Comparison of ENCODE assay signal across 8 cellular contexts in the genomic region with DNA sequence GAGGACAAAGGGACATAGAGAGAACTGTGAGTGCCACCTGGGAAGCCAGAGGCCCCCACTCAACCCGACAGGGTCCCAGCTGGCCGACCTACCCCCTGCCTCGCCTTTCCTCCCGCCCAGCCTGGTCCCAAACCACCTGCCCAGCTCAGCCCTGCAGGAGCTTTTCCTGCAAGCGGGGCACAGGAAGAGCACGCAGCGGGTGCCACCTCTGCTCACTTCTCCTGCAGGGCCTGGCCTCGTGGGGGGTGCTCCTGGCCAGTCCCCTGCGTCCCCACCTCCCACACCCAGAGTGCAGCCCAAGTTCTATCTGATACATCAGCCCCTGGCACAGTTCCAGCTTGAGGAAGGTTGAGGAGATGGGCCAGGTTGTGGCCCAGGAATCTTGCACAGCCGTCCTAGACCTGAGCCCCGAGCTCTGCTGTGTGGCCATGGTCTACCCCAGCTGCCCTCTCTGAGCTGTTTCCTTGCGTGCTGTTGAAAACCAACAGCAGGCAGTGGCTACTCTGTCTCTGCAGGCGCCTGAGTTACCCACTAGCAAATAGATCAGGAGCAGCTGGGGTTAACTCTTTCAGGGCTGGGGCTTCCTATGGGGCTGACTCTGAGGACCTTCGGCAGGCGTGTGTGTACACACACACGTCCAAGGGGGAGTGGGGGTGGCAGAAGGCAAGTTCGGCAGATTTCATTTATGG. TPM values are rescaled to one million over a fixed set of nuclear protein-coding genes. Genes with fewer than 3 reads are reported as not detected.
DNase-seq lines count a peak whose midpoint lies in the region; ATAC-seq, FAIRE-seq and TF ChIP-seq lines count a peak whose summit lies in the region.

No MANE protein-coding gene starts in this region.

- WGBS in K562 (ENCODE audit: insufficient coverage, low coverage, missing lambda C conversion rate): 12% methylated on average over 11 of the region's 17 CpGs

- H3K27me3 Mint-ChIP-seq in nephron (ENCODE audit: low read depth): no peaks in the 10 kb centered on the region

- peaks cover 7% of the 10 kb centered on the region; the same call in 1 of the 2 replicates for H4K20me1 ChIP-seq in K562 (replicated peaks; ENCODE audit: control insufficient read depth, insufficient read depth, low read length)

- H3K4me3 ChIP-seq in K562: peak overlapping the region; percentile 86

- POLR2A ChIA-PET in K562 (lab: Yijun Ruan, JAX): interaction anchor here (1.0 to 1.9 kb wide), 5 partner anchors 9 to 200 kb away, joined by 3 to 25 read pairs (median 4); no protein-coding TSS in a partner anchor

- peaks cover 67% of the 10 kb centered on the region for H3K36me3 ChIP-seq in K562 (ENCODE audit: control insufficient read depth, insufficient read depth, low read length)

- H2AFZ ChIP-seq in K562 (ENCODE audit: low read depth, low read length): no peak overlapping the region

- CTCF ChIA-PET in K562 (lab: Yijun Ruan, JAX; ENCODE audit: low intra/inter-chr PET ratio): no interaction called here

- H3K4me1 ChIP-seq in K562 (replicated peaks in 1 of 2; ENCODE audit: control insufficient read depth in 2 of 2, insufficient read depth in 2 of 2, low read length in 2 of 2): peaks cover 17 to 54% of the 10 kb centered on the region in 2 experiments

- peaks cover 34% of the 10 kb centered on the region for H3K79me2 ChIP-seq in K562 (ENCODE audit: control insufficient read depth, insufficient read depth, low read length)

- H3K27ac ChIP-seq in C4-2B (peak overlapping the region; percentile 92), K562 (ENCODE audit: extremely low read depth, low read depth, low read length) (peak overlapping the region; percentile 88)

- H3K27ac Mint-ChIP-seq in nephron: peak overlapping the region; percentile 14 to 59 (median 49)

- no peaks in the 10 kb centered on the region for H3K27me3 ChIP-seq in K562 (ENCODE audit: control insufficient read depth in 2 of 2, insufficient read depth in 2 of 2, low read length in 2 of 2)

- DNase-seq in K562 (ENCODE audit: extremely low read depth in 1 of 4, low spot score in 3 of 4) (peak; percentile 57 to 76 (median 61)), NCI-H2107 (lab: John Stamatoyannopoulos, UW) (no peak), DMS79 (lab: John Stamatoyannopoulos, UW) (no peak), putamen (ENCODE audit: low spot score) (no peak), GM19240 (ENCODE audit: insufficient read length, low spot score) (no peak)

- peak overlapping the region; percentile 88 for H3K4me2 ChIP-seq in K562 (ENCODE audit: insufficient read depth, low read length)

- TF ChIP-seq EP300 in Ishikawa (IDR thresholded peaks at IDR 0.05; ENCODE audit: borderline replicate concordance): peak; percentile 77
- TF ChIP-seq EP300 in K562 (IDR thresholded peaks at IDR 0.05; ENCODE audit: low read length): no peak

- intact Hi-C loops in K562 (cut with micrococcal nuclease): no loop called here

- ATAC-seq in K562: peak; percentile 6

- no TSS peak for BruUV-seq in K562 (replicated peaks; lab: Mats Ljungman, UMichigan)

- peak; percentile 59 for FAIRE-seq in K562 (lab: Jason Lieb, UNC)

- peaks cover 51% of the 10 kb centered on the region for H3K4me1 Mint-ChIP-seq in nephron

- TF ChIP-seq RAD21 in Ishikawa (IDR thresholded peaks at IDR 0.05; ENCODE audit: low read depth) (peak; percentile 6; the same call in 1 of the 2 replicates), K562 (CRISPR knock-in tag; conservative IDR thresholded peaks at IDR 0.05 in 1 of 2, IDR thresholded peaks at IDR 0.05 in 1 of 2) (no peak)

- no peaks in the 10 kb centered on the region for H3K9me3 Mint-ChIP-seq in nephron

- TF ChIP-seq CTCF in C4-2B (conservative IDR thresholded peaks at IDR 0.05): no peak
- 0 out of 6 replicates have a peak, but pooled peaks of 1 of the 3 experiments have one; percentile 2 for TF ChIP-seq CTCF in K562 (IDR thresholded peaks at IDR 0.05 in 2 of 3, conservative IDR thresholded peaks at IDR 0.05 in 1 of 3; ENCODE audit: insufficient read depth in 2 of 3, low read depth in 1 of 3, low read length in 3 of 3)
- TF ChIP-seq CTCF in nephron (IDR thresholded peaks at IDR 0.05; ENCODE audit: unreplicated experiment in 3 of 3): no peak

- H3K4me3 Mint-ChIP-seq in nephron: peak overlapping the region; percentile 86 to 93 (median 89)

- no peak for TF ChIP-seq POLR2A in K562 (conservative IDR thresholded peaks at IDR 0.05)

- peak overlapping the region; percentile 89 to 99 for H3K9ac ChIP-seq in K562 (ENCODE audit: insufficient read depth in 1 of 2, low read depth in 2 of 2, low read length in 2 of 2)

- peaks cover 5% of the 10 kb centered on the region for H3K9me1 ChIP-seq in K562 (ENCODE audit: control insufficient read depth, insufficient read depth, low read length)

- H3K9me3 ChIP-seq in K562 (replicated peaks; ENCODE audit: control insufficient read depth, insufficient read depth, low read depth, low read length): no peaks in the 10 kb centered on the region

- peaks cover 3% of the 10 kb centered on the region for H3K36me3 Mint-ChIP-seq in nephron (ENCODE audit: low read depth)

- in situ Hi-C loops in K562 (cut with MboI): no loop called here

RNA-seq across cellular contexts. Expression of a gene that starts 1.7 kb away (rescaled TPM):
- total RNA-seq in K562 (2011; cell fraction: chromatin; rRNA removed; ENCODE audit: low replicate concordance): 164 and 323 TPM in 2 replicates
- total RNA-seq in K562 (2011; cell fraction: nucleolus; rRNA removed): 194 and 203 TPM in 2 replicates
- total RNA-seq in K562 (2011; cell fraction: nucleoplasm; rRNA removed): 200 and 230 TPM in 2 replicates
- 52.0 and 74.0 TPM in 2 replicates for total RNA-seq in K562 (2014; rRNA removed)
- total RNA-seq in K562 (2014; rRNA removed; fragmentation: Illumina TruSeq; extraction: Trizol): 16.0 and 17.8 TPM in 2 replicates
- 31.5 and 36.5 TPM in 2 replicates for total RNA-seq in K562 (2015; rRNA removed; fragmentation: Illumina TruSeq; extraction: Trizol)
- total RNA-seq in K562 (2021): 57.1 and 57.8 TPM in 2 replicates
- 25.6 and 32.7 TPM in 2 replicates for polyA plus RNA-seq in K562 (2011; rRNA removed)
- polyA plus RNA-seq in K562 (2011; cell fraction: cytosol; rRNA removed): 33.9 and 111 TPM in 2 replicates
- 181 and 337 TPM in 2 replicates for polyA plus RNA-seq in K562 (2011; cell fraction: nucleus; rRNA removed)
- 35.0 and 54.7 TPM in 2 replicates for polyA plus RNA-seq in K562 (2012)
- polyA plus RNA-seq in K562 (2014; fragmentation: Illumina TruSeq; extraction: Trizol): 35.8 and 37.6 TPM in 2 replicates
- 1 to 10 TPM in 1 of 2 experiments, under 1 TPM in 1; 0.94 to 1.9 TPM for polyA plus RNA-seq in K562 (2014; fragmentation: Nextera tagmentation; extraction: Ambion mirVana)
- 63.3 and 67.6 TPM in 2 replicates for polyA plus RNA-seq in K562 (2014; rRNA removed)
- 21.3 and 27.3 TPM in 2 replicates for polyA minus RNA-seq in K562 (2011; rRNA and poly(A)+ RNA removed)
- 12.6 and 18.7 TPM in 2 replicates for polyA minus RNA-seq in K562 (2011; cell fraction: cytosol; rRNA and poly(A)+ RNA removed)
- polyA minus RNA-seq in K562 (2011; cell fraction: nucleus; rRNA and poly(A)+ RNA removed): 66.9 and 76.9 TPM in 2 replicates

RNA-seq across cellular contexts. Expression of a gene that starts 5.8 kb away (rescaled TPM):
- not detected in 2 replicates for total RNA-seq in K562 (2011; cell fraction: chromatin; rRNA removed; ENCODE audit: low replicate concordance)
- 0.33 TPM in 1 of 2 replicates, not detected in the other for total RNA-seq in K562 (2011; cell fraction: nucleolus; rRNA removed)
- total RNA-seq in K562 (2011; cell fraction: nucleoplasm; rRNA removed): not detected in 2 replicates
- 0.14 TPM in 1 of 2 replicates, not detected in the other for total RNA-seq in K562 (2014; rRNA removed)
- total RNA-seq in K562 (2014; rRNA removed; fragmentation: Illumina TruSeq; extraction: Trizol): not detected in 2 replicates
- not detected in 2 replicates for total RNA-seq in K562 (2015; rRNA removed; fragmentation: Illumina TruSeq; extraction: Trizol)
- total RNA-seq in K562 (2021): 0.11 TPM in 1 of 2 replicates, not detected in the other
- polyA plus RNA-seq in K562 (2011; rRNA removed): not detected in 2 replicates
- 0.04 TPM in 1 of 2 replicates, not detected in the other for polyA plus RNA-seq in K562 (2011; cell fraction: cytosol; rRNA removed)
- polyA plus RNA-seq in K562 (2011; cell fraction: nucleus; rRNA removed): 0.10 TPM in 1 of 2 replicates, not detected in the other
- polyA plus RNA-seq in K562 (2012): 0.13 and 0.29 TPM in 2 replicates
- not detected in 2 replicates for polyA plus RNA-seq in K562 (2014; fragmentation: Illumina TruSeq; extraction: Trizol)
- polyA plus RNA-seq in K562 (2014; fragmentation: Nextera tagmentation; extraction: Ambion mirVana): not detected
- 0.07 and 0.13 TPM in 2 replicates for polyA plus RNA-seq in K562 (2014; rRNA removed)
- not detected in 2 replicates for polyA minus RNA-seq in K562 (2011; rRNA and poly(A)+ RNA removed)
- polyA minus RNA-seq in K562 (2011; cell fraction: cytosol; rRNA and poly(A)+ RNA removed): not detected in 2 replicates
- not detected in 2 replicates for polyA minus RNA-seq in K562 (2011; cell fraction: nucleus; rRNA and poly(A)+ RNA removed)

RNA-seq across cellular contexts. Expression of a gene that starts 10.4 kb away (rescaled TPM):
- total RNA-seq in K562 (2011; cell fraction: chromatin; rRNA removed; ENCODE audit: low replicate concordance): 0.60 TPM in 1 of 2 replicates, not detected in the other
- 0.83 and 1.1 TPM in 2 replicates for total RNA-seq in K562 (2011; cell fraction: nucleolus; rRNA removed)
- 0.66 and 1.3 TPM in 2 replicates for total RNA-seq in K562 (2011; cell fraction: nucleoplasm; rRNA removed)
- total RNA-seq in K562 (2014; rRNA removed): 0.16 TPM in 1 of 2 replicates, not detected in the other
- total RNA-seq in K562 (2014; rRNA removed; fragmentation: Illumina TruSeq; extraction: Trizol): 0.11 and 0.16 TPM in 2 replicates
- 0.11 and 0.23 TPM in 2 replicates for total RNA-seq in K562 (2015; rRNA removed; fragmentation: Illumina TruSeq; extraction: Trizol)
- 0.11 and 0.16 TPM in 2 replicates for total RNA-seq in K562 (2021)
- 0.10 and 0.11 TPM in 2 replicates for polyA plus RNA-seq in K562 (2011; rRNA removed)
- polyA plus RNA-seq in K562 (2011; cell fraction: cytosol; rRNA removed): 0.13 and 0.16 TPM in 2 replicates
- polyA plus RNA-seq in K562 (2011; cell fraction: nucleus; rRNA removed): 0.18 TPM in 2 replicates
- polyA plus RNA-seq in K562 (2012): 0.23 and 0.54 TPM in 2 replicates
- polyA plus RNA-seq in K562 (2014; fragmentation: Illumina TruSeq; extraction: Trizol): 0.12 and 0.22 TPM in 2 replicates
- polyA plus RNA-seq in K562 (2014; fragmentation: Nextera tagmentation; extraction: Ambion mirVana): under 1 TPM in 1 of 2 experiments, not detected in 1; 0.04 TPM
- 0.16 and 0.23 TPM in 2 replicates for polyA plus RNA-seq in K562 (2014; rRNA removed)
- 0.28 TPM in 1 of 2 replicates, not detected in the other for polyA minus RNA-seq in K562 (2011; rRNA and poly(A)+ RNA removed)
- polyA minus RNA-seq in K562 (2011; cell fraction: cytosol; rRNA and poly(A)+ RNA removed): not detected in 2 replicates
- 0.33 and 0.40 TPM in 2 replicates for polyA minus RNA-seq in K562 (2011; cell fraction: nucleus; rRNA and poly(A)+ RNA removed)

RNA-seq across cellular contexts. Expression of a gene that starts 13.6 kb away (rescaled TPM):
- total RNA-seq in K562 (2011; cell fraction: chromatin; rRNA removed; ENCODE audit: low replicate concordance): 22.9 and 54.8 TPM in 2 replicates
- total RNA-seq in K562 (2011; cell fraction: nucleolus; rRNA removed): 31.2 and 33.7 TPM in 2 replicates
- total RNA-seq in K562 (2011; cell fraction: nucleoplasm; rRNA removed): 28.2 and 29.0 TPM in 2 replicates
- total RNA-seq in K562 (2014; rRNA removed) (17.3 and 23.4 TPM in 2 replicates), K562 (2014; rRNA removed; fragmentation: Illumina TruSeq; extraction: Trizol) (9.0 and 10.8 TPM in 2 replicates), K562 (2015; rRNA removed; fragmentation: Illumina TruSeq; extraction: Trizol) (14.9 and 15.3 TPM in 2 replicates), K562 (2021) (24.6 and 25.3 TPM in 2 replicates)
- polyA plus RNA-seq in K562 (2011; rRNA removed) (12.7 and 19.3 TPM in 2 replicates), K562 (2014; fragmentation: Illumina TruSeq; extraction: Trizol) (13.1 and 17.8 TPM in 2 replicates), K562 (2014; fragmentation: Nextera tagmentation; extraction: Ambion mirVana) (under 1 TPM; 0.14 to 0.39 TPM), K562 (2014; rRNA removed) (28.9 and 30.6 TPM in 2 replicates)
- polyA plus RNA-seq in K562 (2011; cell fraction: cytosol; rRNA removed): 17.7 and 20.9 TPM in 2 replicates
- 74.3 and 91.0 TPM in 2 replicates for polyA plus RNA-seq in K562 (2011; cell fraction: nucleus; rRNA removed)
- 16.3 and 25.0 TPM in 2 replicates for polyA plus RNA-seq in K562 (2012)
- polyA minus RNA-seq in K562 (2011; rRNA and poly(A)+ RNA removed): 5.8 and 8.2 TPM in 2 replicates
- polyA minus RNA-seq in K562 (2011; cell fraction: cytosol; rRNA and poly(A)+ RNA removed): 7.7 and 8.5 TPM in 2 replicates
- 9.3 and 10.3 TPM in 2 replicates for polyA minus RNA-seq in K562 (2011; cell fraction: nucleus; rRNA and poly(A)+ RNA removed)

RNA-seq across cellular contexts. Expression of a gene that starts 47.5 kb away (rescaled TPM):
- total RNA-seq in K562 (2011; cell fraction: chromatin; rRNA removed; ENCODE audit: low replicate concordance): 5.6 and 15.2 TPM in 2 replicates
- total RNA-seq in K562 (2011; cell fraction: nucleolus; rRNA removed): 8.7 and 9.8 TPM in 2 replicates
- total RNA-seq in K562 (2011; cell fraction: nucleoplasm; rRNA removed): 9.0 and 12.0 TPM in 2 replicates
- total RNA-seq in K562 (2014; rRNA removed) (5.6 and 9.1 TPM in 2 replicates), K562 (2014; rRNA removed; fragmentation: Illumina TruSeq; extraction: Trizol) (3.6 and 4.8 TPM in 2 replicates), K562 (2015; rRNA removed; fragmentation: Illumina TruSeq; extraction: Trizol) (4.4 and 6.7 TPM in 2 replicates), K562 (2021) (11.4 and 12.6 TPM in 2 replicates)
- polyA plus RNA-seq in K562 (2011; rRNA removed) (6.7 and 7.3 TPM in 2 replicates), K562 (2014; fragmentation: Illumina TruSeq; extraction: Trizol) (9.8 and 10.4 TPM in 2 replicates), K562 (2014; fragmentation: Nextera tagmentation; extraction: Ambion mirVana) (10 to 100 TPM; 24.4 to 29.1 TPM), K562 (2014; rRNA removed) (5.7 and 6.8 TPM in 2 replicates)
- polyA plus RNA-seq in K562 (2011; cell fraction: cytosol; rRNA removed): 12.4 and 17.3 TPM in 2 replicates
- 10.1 and 11.6 TPM in 2 replicates for polyA plus RNA-seq in K562 (2011; cell fraction: nucleus; rRNA removed)
- polyA plus RNA-seq in K562 (2012): 9.3 and 12.6 TPM in 2 replicates
- polyA minus RNA-seq in K562 (2011; rRNA and poly(A)+ RNA removed): 4.0 and 5.7 TPM in 2 replicates
- polyA minus RNA-seq in K562 (2011; cell fraction: cytosol; rRNA and poly(A)+ RNA removed): 6.6 and 7.5 TPM in 2 replicates
- polyA minus RNA-seq in K562 (2011; cell fraction: nucleus; rRNA and poly(A)+ RNA removed): 3.0 TPM in 2 replicates

Comparison
In these comparisons a context has a peak if more than half of its experiments do, and no peak if none do; other contexts are left out.
1. DNase-seq: peak in K562 (4 of 4); none in NCI-H2107 (single experiment), DMS79 (single experiment), putamen (single experiment) and GM19240 (single experiment).